In genomic region chr12:110084314-110085015, GRCh38 we compare ENCODE assay signal across 24 cellular contexts. TPM values are rescaled to one million over a fixed set of nuclear protein-coding genes. Genes with fewer than 3 reads are reported as not detected.
DNase-seq lines count a peak whose midpoint lies in the region; ATAC-seq, FAIRE-seq and TF ChIP-seq lines count a peak whose summit lies in the region.
"Had no signal": no experiment of that assay in that cellular context is flagged by ENCODE, and none has a peak within 500 bp of the region (broad histone marks: within the 10 kb centered on the region; RNA-seq: fewer than 3 reads in every experiment).

No MANE protein-coding gene starts in this region.

- no peaks in the 10 kb centered on the region for H3K4me1 Mint-ChIP-seq in astrocyte (ENCODE audit: low read depth, unreplicated experiment)
- peaks cover 15 to 52% of the 10 kb centered on the region in 2 donors for H3K4me1 Mint-ChIP-seq in stimulated activated naive B cell treated with anti-CD40 and anti-IgM and Interleukin-4, amounts not matched to agents 10 μg/mL and 1 μg/mL and 100 μg/mL, for 72 hours
- peaks cover 3% of the 10 kb centered on the region for H3K4me1 Mint-ChIP-seq in osteocyte (ENCODE audit: unreplicated experiment)
- peaks cover 7 to 12% (median 10%) of the 10 kb centered on the region in 3 donors for H3K4me1 Mint-ChIP-seq in T-cell

- DNase-seq in GM12891 (ENCODE audit: insufficient read length, low spot score) (no peak), astrocyte (ENCODE audit: low read depth) (peak; percentile 31), mesenchymal stem cell (peak; percentile 58), NCI-H510A (lab: John Stamatoyannopoulos, UW) (no peak), osteocyte (ENCODE audit: extremely low spot score, unreplicated experiment) (no peak), T-cell (no peak)
- no peak for DNase-seq in stimulated activated naive B cell treated with anti-CD40 and anti-IgM and Interleukin-4, amounts not matched to agents 10 μg/mL and 1 μg/mL and 100 μg/mL, for 72 hours
- DNase-seq: BE2C; CD4-positive, alpha-beta T cell; DMS153; H9; IMR-90; Kasumi-1; MM.1S; NCI-H1092; NCI-H1436 treated with DMSO at 0.1 percent for 48 hours; NCI-H2029; NCI-H2171; NCI-H446; Peyer's patch; Right ventricle myocardium superior; SW 1271 had no signal

- H3K4me3 ChIP-seq in astrocyte (ENCODE audit: insufficient read depth, low read depth, low read length) (no peak overlapping the region), mesenchymal stem cell (ENCODE audit: insufficient read depth in 1 of 2, low read depth in 1 of 2, low read length in 2 of 2) (no peak overlapping the region)
- H3K4me3 ChIP-seq: GM12878, Peyer's patch had no signal

- TF ChIP-seq POLR2A in GM12891 (IDR thresholded peaks at IDR 0.05; ENCODE audit: low read depth, low read length) = no peak

- H3K79me2 ChIP-seq in astrocyte (ENCODE audit: insufficient read depth, low read length) = no peaks in the 10 kb centered on the region

- no peaks in the 10 kb centered on the region for H3K36me3 ChIP-seq in astrocyte (ENCODE audit: insufficient read depth, low read length)
- no peaks in the 10 kb centered on the region for H3K36me3 ChIP-seq in mesenchymal stem cell (ENCODE audit: control insufficient read depth in 1 of 2, insufficient read depth in 2 of 2, low read depth in 1 of 2, low read length in 2 of 2)
- H3K36me3 ChIP-seq: BE2C, Peyer's patch had no signal

- H3K9ac ChIP-seq in astrocyte (ENCODE audit: low read length) (no peak overlapping the region), mesenchymal stem cell (ENCODE audit: low read length) (no peak overlapping the region)

- H3K79me1 ChIP-seq in mesenchymal stem cell (replicated peaks; ENCODE audit: low read length, poor library complexity, severe bottlenecking) = no peaks in the 10 kb centered on the region

- no peak overlapping the region for H3K4me3 Mint-ChIP-seq in astrocyte (ENCODE audit: unreplicated experiment)
- no peak overlapping the region for H3K4me3 Mint-ChIP-seq in stimulated activated naive B cell treated with anti-CD40 and anti-IgM and Interleukin-4, amounts not matched to agents 10 μg/mL and 1 μg/mL and 100 μg/mL, for 72 hours
- H3K4me3 Mint-ChIP-seq in osteocyte (ENCODE audit: unreplicated experiment) = no peak overlapping the region
- no peak overlapping the region for H3K4me3 Mint-ChIP-seq in T-cell
- H3K4me3 Mint-ChIP-seq: CD4-positive, alpha-beta T cell; H9 had no signal

- ATAC-seq in stimulated activated naive B cell treated with anti-CD40 and anti-IgM and Interleukin-4, amounts not matched to agents 10 μg/mL and 1 μg/mL and 100 μg/mL, for 72 hours (replicated peaks) = no peak
- ATAC-seq in T-cell (replicated peaks in 1 of 4) = no peak
- ATAC-seq: GM12878 had no signal

- peak; percentile 23 for FAIRE-seq in GM12891 (lab: Jason Lieb, UNC)
- FAIRE-seq in astrocyte (lab: Jason Lieb, UNC) = no peak
- FAIRE-seq: GM12878 had no signal

- H3K4ac ChIP-seq in mesenchymal stem cell (ENCODE audit: low read depth in 1 of 2, low read length in 2 of 2) = no peak overlapping the region

- H3K9me3 Mint-ChIP-seq in astrocyte (ENCODE audit: unreplicated experiment) (peaks cover 3% of the 10 kb centered on the region), osteocyte (ENCODE audit: unreplicated experiment) (no peaks in the 10 kb centered on the region), T-cell (peaks cover 0 to 4% (median 0%) of the 10 kb centered on the region in 3 donors)
- peaks cover 4 to 5% of the 10 kb centered on the region in 2 donors for H3K9me3 Mint-ChIP-seq in stimulated activated naive B cell treated with anti-CD40 and anti-IgM and Interleukin-4, amounts not matched to agents 10 μg/mL and 1 μg/mL and 100 μg/mL, for 72 hours

- H3K27ac Mint-ChIP-seq in astrocyte (ENCODE audit: unreplicated experiment) = no peak overlapping the region
- H3K27ac Mint-ChIP-seq in stimulated activated naive B cell treated with anti-CD40 and anti-IgM and Interleukin-4, amounts not matched to agents 10 μg/mL and 1 μg/mL and 100 μg/mL, for 72 hours = peak overlapping the region; percentile 4
- no peak overlapping the region for H3K27ac Mint-ChIP-seq in osteocyte (ENCODE audit: unreplicated experiment)
- no peak overlapping the region for H3K27ac Mint-ChIP-seq in T-cell
- H3K27ac Mint-ChIP-seq: CD4-positive, alpha-beta T cell; H9 had no signal

- H3K4me1 ChIP-seq in astrocyte (ENCODE audit: insufficient read depth, low read length) = no peaks in the 10 kb centered on the region
- no peaks in the 10 kb centered on the region for H3K4me1 ChIP-seq in mesenchymal stem cell (ENCODE audit: control insufficient read depth, insufficient read depth, low read depth, low read length)
- H3K4me1 ChIP-seq: BE2C had no signal

- POLR2A ChIA-PET in T-cell (lab: Charles Lee) = no interaction called here

- H3K27me3 Mint-ChIP-seq in astrocyte (ENCODE audit: low read depth, unreplicated experiment) (peaks cover 18% of the 10 kb centered on the region), osteocyte (ENCODE audit: unreplicated experiment) (peaks cover 22% of the 10 kb centered on the region), T-cell (peaks cover 0 to 2% of the 10 kb centered on the region in 2 donors)
- H3K27me3 Mint-ChIP-seq in stimulated activated naive B cell treated with anti-CD40 and anti-IgM and Interleukin-4, amounts not matched to agents 10 μg/mL and 1 μg/mL and 100 μg/mL, for 72 hours = peaks cover 0 to 11% of the 10 kb centered on the region in 2 donors

- no peaks in the 10 kb centered on the region for H3K9me3 ChIP-seq in astrocyte (ENCODE audit: insufficient read depth, low read depth, low read length)
- no peaks in the 10 kb centered on the region for H3K9me3 ChIP-seq in mesenchymal stem cell (ENCODE audit: control insufficient read depth, low read length)
- H3K9me3 ChIP-seq: BE2C, Peyer's patch had no signal

- no peaks in the 10 kb centered on the region for H3K36me3 Mint-ChIP-seq in astrocyte (ENCODE audit: low read depth, unreplicated experiment)
- peaks cover 7% of the 10 kb centered on the region in 2 donors for H3K36me3 Mint-ChIP-seq in stimulated activated naive B cell treated with anti-CD40 and anti-IgM and Interleukin-4, amounts not matched to agents 10 μg/mL and 1 μg/mL and 100 μg/mL, for 72 hours
- no peaks in the 10 kb centered on the region for H3K36me3 Mint-ChIP-seq in osteocyte (ENCODE audit: unreplicated experiment)
- peaks cover 3% of the 10 kb centered on the region for H3K36me3 Mint-ChIP-seq in T-cell

- H4K20me1 ChIP-seq in astrocyte (ENCODE audit: insufficient read depth, low read length) = no peaks in the 10 kb centered on the region

- H4K8ac ChIP-seq in mesenchymal stem cell (ENCODE audit: low read length) = no peak overlapping the region

- H2AFZ ChIP-seq in astrocyte (ENCODE audit: low read depth, low read length) = no peak overlapping the region
- H2AFZ ChIP-seq in mesenchymal stem cell (ENCODE audit: low read depth, low read length) = no peak overlapping the region

- H3K4me2 ChIP-seq in astrocyte (ENCODE audit: low read length) (no peak overlapping the region), mesenchymal stem cell (ENCODE audit: low read length, poor library complexity, severe bottlenecking) (no peak overlapping the region)

- CTCF ChIA-PET in T-cell (lab: Charles Lee) = interaction anchor here in 1 of 2 donors (0.6 kb wide), 1 partner anchor 25 kb away, joined by 3 read pairs; no protein-coding TSS in a partner anchor

- peak overlapping the region in 1 of 2 experiments; percentile 16 for H3K18ac ChIP-seq in mesenchymal stem cell (ENCODE audit: low read depth in 1 of 2, low read length in 2 of 2)

- no peak overlapping the region for H2BK15ac ChIP-seq in mesenchymal stem cell (ENCODE audit: low read depth, poor library complexity, severe bottlenecking)

- H3K23ac ChIP-seq in mesenchymal stem cell (ENCODE audit: low read length in 2 of 2) = no peak overlapping the region

- H3K27me3 ChIP-seq in astrocyte (ENCODE audit: insufficient read depth, low read length) (no peaks in the 10 kb centered on the region), mesenchymal stem cell (ENCODE audit: control insufficient read depth in 1 of 2, insufficient read depth in 1 of 2, low read length in 2 of 2) (peaks cover 9 to 18% of the 10 kb centered on the region in 2 experiments)
- H3K27me3 ChIP-seq: BE2C, Peyer's patch had no signal

- no peak overlapping the region for H3K27ac ChIP-seq in astrocyte (ENCODE audit: low read depth, low read length)
- H3K27ac ChIP-seq in mesenchymal stem cell (ENCODE audit: low read length, poor library complexity, severe bottlenecking) = no peak overlapping the region
- H3K27ac ChIP-seq: HL-60, Peyer's patch had no signal

- no peak overlapping the region for H2BK12ac ChIP-seq in mesenchymal stem cell (ENCODE audit: low read length in 2 of 2)

- WGBS in mesenchymal stem cell = 89% methylated on average over 2 of the region's 4 CpGs

- no peak overlapping the region for H2BK5ac ChIP-seq in mesenchymal stem cell (ENCODE audit: low read depth, low read length, poor library complexity, severe bottlenecking)

- no peak overlapping the region for H4K91ac ChIP-seq in mesenchymal stem cell (ENCODE audit: low read length)

- TF ChIP-seq CTCF in astrocyte (IDR thresholded peaks at IDR 0.05; ENCODE audit: insufficient read depth, low read depth, low read length) = no peak
- no peak for TF ChIP-seq CTCF in osteocyte (IDR thresholded peaks at IDR 0.05)

- H3K14ac ChIP-seq in mesenchymal stem cell (ENCODE audit: low read length in 2 of 2) = no peak overlapping the region

- H2BK120ac ChIP-seq in mesenchymal stem cell (ENCODE audit: low read depth, low read length) = no peak overlapping the region

- H2AK5ac ChIP-seq in mesenchymal stem cell (ENCODE audit: low read length, severe bottlenecking) = no peak overlapping the region

TF ChIP-seq in GM12891, 5 proteins besides CTCF, POLR2A, EP300 and RAD21:
- TF ChIP-seq POLR2AphosphoS5 (IDR thresholded peaks at IDR 0.05; ENCODE audit: low read depth, low read length) (no peak), TAF1 (IDR thresholded peaks at IDR 0.05; ENCODE audit: low read depth, low read length) (no peak), POU2F2 (IDR thresholded peaks at IDR 0.05; ENCODE audit: low read depth, low read length) (no peak), PAX5 (IDR thresholded peaks at IDR 0.05; ENCODE audit: insufficient read depth, low read length, severe bottlenecking) (no peak), SPI1 (IDR thresholded peaks at IDR 0.05; ENCODE audit: low read depth, low read length) (no peak)

RNA-seq across cellular contexts. Expression of gene C12orf76, which starts 36.1 kb away (rescaled TPM):
- 17.1 TPM for polyA plus RNA-seq in GM12891 (2012; ENCODE audit: low read depth, missing spikeins)
- total RNA-seq in astrocyte = 11.5 and 13.0 TPM in 2 replicates
- polyA plus RNA-seq in mesenchymal stem cell (2013, experiment 1 of 2) = 10.6 TPM
- 10.7 TPM for polyA plus RNA-seq in mesenchymal stem cell (2013, experiment 2 of 2)
- total RNA-seq in osteocyte = 13.7 and 14.5 TPM in 2 replicates
- total RNA-seq in T-cell = 10 to 100 TPM; 13.6 to 31.0 (median 28.5) TPM

RNA-seq across cellular contexts. Expression of gene IFT81, which starts 39.7 kb away (rescaled TPM):
- 5.7 TPM for polyA plus RNA-seq in GM12891 (2012; ENCODE audit: low read depth, missing spikeins)
- 12.3 and 12.5 TPM in 2 replicates for total RNA-seq in astrocyte
- 10.9 TPM for polyA plus RNA-seq in mesenchymal stem cell (2013, experiment 1 of 2)
- polyA plus RNA-seq in mesenchymal stem cell (2013, experiment 2 of 2) = 10.4 TPM
- 13.1 TPM in 2 replicates for total RNA-seq in osteocyte
- 1 to 10 TPM in 4 of 5 donors, under 1 TPM in 1; 0.73 to 2.3 (median 1.5) TPM for total RNA-seq in T-cell

Comparison
In these comparisons a context has a peak if more than half of its experiments do, and no peak if none do; other contexts are left out.
1. DNase-seq: peak in astrocyte (single experiment) and mesenchymal stem cell (single experiment); none in GM12891 (single experiment), stimulated activated naive B cell treated with anti-CD40 and anti-IgM and Interleukin-4, amounts not matched to agents 10 μg/mL and 1 μg/mL and 100 μg/mL, for 72 hours (single experiment), NCI-H510A (single experiment), osteocyte (single experiment) and T-cell (0 of 34).